Comparison of ENCODE assay signal across 21 cellular contexts in the genomic region with DNA sequence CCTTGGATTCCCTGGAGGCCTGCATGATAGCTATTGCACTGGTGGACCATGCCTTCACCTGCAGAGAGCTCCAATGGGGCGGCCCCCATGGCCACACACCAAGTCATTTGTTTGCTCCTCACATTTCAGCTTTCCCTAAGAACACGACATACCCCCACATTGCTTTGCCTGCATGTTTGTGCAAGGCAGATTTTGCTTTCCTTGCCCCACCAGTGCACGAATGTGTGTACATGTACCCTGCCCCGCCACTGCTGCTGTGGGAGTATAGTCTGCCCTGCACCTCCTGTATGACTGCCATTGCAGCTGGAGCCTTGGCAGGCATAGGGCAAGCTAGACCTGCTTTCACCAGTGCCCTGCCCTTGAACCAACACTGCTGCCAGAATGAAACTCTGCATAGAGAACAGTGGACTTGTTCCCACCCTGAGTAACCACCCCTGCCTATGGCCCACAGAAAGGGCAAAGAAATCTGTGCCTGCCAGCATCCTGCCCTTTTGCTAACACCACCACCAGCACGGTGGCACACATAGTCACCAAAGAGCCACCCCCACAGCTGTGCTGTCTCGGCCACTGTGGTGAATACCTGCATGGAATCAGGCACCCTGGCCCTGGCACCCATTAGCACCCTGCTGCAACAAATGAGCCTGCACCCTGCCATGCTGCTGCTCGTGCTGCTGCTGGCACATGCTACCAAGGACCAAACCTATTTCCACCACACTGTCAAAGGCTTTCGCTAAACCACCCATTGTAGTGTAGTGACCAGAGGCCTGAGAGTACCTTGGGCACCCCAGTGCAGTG.
"Had no signal": no experiment of that assay in that cellular context is flagged by ENCODE, and none has a peak within 500 bp of the region (broad histone marks: within the 10 kb centered on the region; RNA-seq: fewer than 3 reads in every experiment).

No MANE protein-coding gene starts in this region.

- H3K36me3 Mint-ChIP-seq: memory B cell, neural progenitor cell had no signal

- H3K9me3 Mint-ChIP-seq: neural progenitor cell had no signal

- H3K4me3 Mint-ChIP-seq: memory B cell, mesothelial cell of epicardium, natural killer cell, neural progenitor cell had no signal

- H3K9me3 ChIP-seq: lower lobe of right lung, pancreas, right lobe of liver, tibial artery had no signal

- H3K27ac ChIP-seq: dorsolateral prefrontal cortex, heart left ventricle, left lung, lower lobe of right lung, neural progenitor cell, pancreas, right lobe of liver, skin epidermis, tibial artery had no signal

- H3K4me1 Mint-ChIP-seq: memory B cell, mesothelial cell of epicardium, natural killer cell, neural progenitor cell had no signal

- H3K4me3 ChIP-seq: dorsolateral prefrontal cortex, heart left ventricle, left lung, lower lobe of right lung, neural progenitor cell, pancreas, right lobe of liver, skin epidermis, tibial artery had no signal

- DNase-seq: central memory CD4-positive, alpha-beta T cell; cortex of kidney; effector CD8-positive, alpha-beta T cell; foreskin melanocyte; heart left ventricle; hippocampal formation; lower lobe of right lung; natural killer cell; occipital lobe; stimulated activated CD4-positive, alpha-beta T cell treated with anti-CD3 and anti-CD28 coated beads, Interleukin-2, amount 100 ng/mL, for 48 hours; stimulated activated naive CD4-positive, alpha-beta T cell treated with Interleukin-2 at 50 U/mL for 16 hours; tibial artery had no signal

- H3K27ac Mint-ChIP-seq: memory B cell, mesothelial cell of epicardium, natural killer cell, neural progenitor cell, progenitor cell of endocrine pancreas had no signal

- H3K27me3 Mint-ChIP-seq: memory B cell, progenitor cell of endocrine pancreas had no signal

- H3K4me1 ChIP-seq: heart left ventricle, left lung, lower lobe of right lung, neural progenitor cell, pancreas, right lobe of liver, tibial artery had no signal

- ATAC-seq: heart left ventricle, left lung, natural killer cell, pancreas, right lobe of liver had no signal

- H3K27me3 ChIP-seq: heart left ventricle, left lung, neural progenitor cell, pancreas, right lobe of liver, tibial artery had no signal
